18 cellular contexts compared by ENCODE assay signal in genomic region chr17:79980246-79981043, GRCh38. TPM values are rescaled to one million over a fixed set of nuclear protein-coding genes. Genes with fewer than 3 reads are reported as not detected.
A peak's percentile ranks its signal among the peaks of the same experiment; 100 is the strongest.
DNase-seq lines count a peak whose midpoint lies in the region; ATAC-seq and TF ChIP-seq lines count a peak whose summit lies in the region.
"Had no signal": no experiment of that assay in that cellular context is flagged by ENCODE, and none has a peak within 500 bp of the region (broad histone marks: within the 10 kb centered on the region; RNA-seq: fewer than 3 reads in every experiment).

No MANE protein-coding gene starts in this region.

- no peak for ATAC-seq in left ventricle myocardium superior
- ATAC-seq in mucosa of descending colon: no peak
- no peak for ATAC-seq in aorta (ENCODE audit: low FRiP score)
- ATAC-seq in HG02981 (IDR thresholded peaks at IDR 0.05; ENCODE audit: unreplicated experiment): no peak
- ATAC-seq: HCT116; stimulated activated naive B cell treated with anti-CD40 and anti-IgM and Interleukin-4, amounts not matched to agents 10 μg/mL and 1 μg/mL and 100 μg/mL, for 72 hours had no signal

- intact Hi-C loops in cardiac septum (cut with DNase I): no loop called here
- intact Hi-C loops in left ventricle myocardium superior (cut with micrococcal nuclease): no loop called here
- intact Hi-C loops in mucosa of descending colon (cut with DNase I, micrococcal nuclease): loop anchor here in 1 of 2 donors (10.0 kb wide), 1 partner anchor 136 kb away; no protein-coding TSS in a partner anchor
- intact Hi-C loops in aorta (cut with DNase I): no loop called here

- H3K36me3 ChIP-seq in mucosa of descending colon (ENCODE audit: low read depth) (no peaks in the 10 kb centered on the region), aorta (ENCODE audit: control insufficient read depth in 1 of 2, insufficient read depth in 2 of 2, low read length in 1 of 2) (no peaks in the 10 kb centered on the region)
- H3K36me3 ChIP-seq: BE2C, thoracic aorta had no signal

- H3K9me3 ChIP-seq in mucosa of descending colon (no peaks in the 10 kb centered on the region), aorta (ENCODE audit: control insufficient read depth, low read length) (no peaks in the 10 kb centered on the region)
- H3K9me3 ChIP-seq: BE2C, thoracic aorta had no signal

- no peak overlapping the region for H3K4me3 ChIP-seq in mucosa of descending colon
- H3K4me3 ChIP-seq in aorta (ENCODE audit: low read length in 2 of 2): no peak overlapping the region
- H3K4me3 ChIP-seq: thoracic aorta had no signal

- no peak overlapping the region for H3K27ac ChIP-seq in aorta (ENCODE audit: low read depth in 1 of 2, low read length in 2 of 2)
- H3K27ac ChIP-seq: thoracic aorta had no signal

- TF ChIP-seq CTCF in mucosa of descending colon (IDR thresholded peaks at IDR 0.05): no peak

- DNase-seq in cardiac septum (ENCODE audit: low spot score) (peak; percentile 63), left ventricle myocardium superior (no peak), ecto neural progenitor cell (ENCODE audit: low spot score) (peak; percentile 48), mucosa of descending colon (peak in 2 of 3 donors; percentile 12 to 21), aorta (peak; percentile 22 to 30), AML-193 (lab: John Stamatoyannopoulos, UW) (no peak)
- no peak for DNase-seq in central memory CD4-positive, alpha-beta T cell
- DNase-seq: activated CD4-positive, alpha-beta T cell treated with anti-CD3 and anti-CD28 coated beads, Interleukin-2, amount 50 U/mL, for 4 hours; activated CD8-positive, alpha-beta memory T cell treated with anti-CD3 and anti-CD28 coated beads, Interleukin-2, amount 50 U/mL, for 4 hours; BE2C; kidney glomerular epithelial cell; NCI-H1092 treated with DMSO at 0.1 percent for 48 hours; NCI-H187 treated with DMSO at 0.1 percent for 48 hours; stimulated activated CD4-positive, alpha-beta T cell treated with anti-CD3 and anti-CD28 coated beads, Interleukin-4, amount 100 ng/mL, for 24 hours; stimulated activated naive B cell treated with anti-CD40 and anti-IgM and Interleukin-4, amounts not matched to agents 10 μg/mL and 1 μg/mL and 100 μg/mL, for 72 hours had no signal

- no peaks in the 10 kb centered on the region for H3K27me3 ChIP-seq in aorta (ENCODE audit: control insufficient read depth in 1 of 2, insufficient read depth in 2 of 2, low read length in 1 of 2)
- H3K27me3 ChIP-seq: BE2C had no signal

- WGBS in aorta, 2 donors: 94 to 96% methylated on average over 23 of the region's 23 CpGs

- H3K4me1 ChIP-seq in mucosa of descending colon (ENCODE audit: low read depth): no peaks in the 10 kb centered on the region
- H3K4me1 ChIP-seq in aorta (ENCODE audit: control insufficient read depth in 1 of 2, insufficient read depth in 2 of 2, low read length in 2 of 2): no peaks in the 10 kb centered on the region

RNA-seq across cellular contexts. Expression of gene TBC1D16, which starts 55.2 kb away (rescaled TPM):
- total RNA-seq in cardiac septum: 17.1 TPM
- total RNA-seq in left ventricle myocardium superior: 13.1 TPM
- 10 to 100 TPM; 10.9 to 23.4 (median 22.1) TPM for total RNA-seq in mucosa of descending colon
- total RNA-seq in aorta: 10 to 100 TPM; 42.5 to 43.6 TPM
- polyA plus RNA-seq in aorta: 10 to 100 TPM in 1 of 2 donors, 1 to 10 TPM in 1; 6.4 to 12.8 TPM

RNA-seq across cellular contexts. Expression of gene CCDC40, which starts 56.0 kb away (rescaled TPM):
- total RNA-seq in cardiac septum: 9.0 TPM
- 5.8 TPM for total RNA-seq in left ventricle myocardium superior
- total RNA-seq in mucosa of descending colon: 1 to 10 TPM; 2.1 to 5.9 (median 2.7) TPM
- 10 to 100 TPM in 1 of 2 donors, 1 to 10 TPM in 1; 3.3 to 11.3 TPM for total RNA-seq in aorta
- polyA plus RNA-seq in aorta: 1 to 10 TPM; 2.6 to 6.8 TPM

Comparison
In these comparisons a context has a peak if more than half of its experiments do, and no peak if none do; other contexts are left out.
1. DNase-seq: peak in cardiac septum (single experiment), ecto neural progenitor cell (single experiment), mucosa of descending colon (2 of 3) and aorta (2 of 2); none in left ventricle myocardium superior (single experiment), central memory CD4-positive, alpha-beta T cell (single experiment) and AML-193 (0 of 2).